Comparison of ENCODE assay signal across 8 cellular contexts in the genomic region with DNA sequence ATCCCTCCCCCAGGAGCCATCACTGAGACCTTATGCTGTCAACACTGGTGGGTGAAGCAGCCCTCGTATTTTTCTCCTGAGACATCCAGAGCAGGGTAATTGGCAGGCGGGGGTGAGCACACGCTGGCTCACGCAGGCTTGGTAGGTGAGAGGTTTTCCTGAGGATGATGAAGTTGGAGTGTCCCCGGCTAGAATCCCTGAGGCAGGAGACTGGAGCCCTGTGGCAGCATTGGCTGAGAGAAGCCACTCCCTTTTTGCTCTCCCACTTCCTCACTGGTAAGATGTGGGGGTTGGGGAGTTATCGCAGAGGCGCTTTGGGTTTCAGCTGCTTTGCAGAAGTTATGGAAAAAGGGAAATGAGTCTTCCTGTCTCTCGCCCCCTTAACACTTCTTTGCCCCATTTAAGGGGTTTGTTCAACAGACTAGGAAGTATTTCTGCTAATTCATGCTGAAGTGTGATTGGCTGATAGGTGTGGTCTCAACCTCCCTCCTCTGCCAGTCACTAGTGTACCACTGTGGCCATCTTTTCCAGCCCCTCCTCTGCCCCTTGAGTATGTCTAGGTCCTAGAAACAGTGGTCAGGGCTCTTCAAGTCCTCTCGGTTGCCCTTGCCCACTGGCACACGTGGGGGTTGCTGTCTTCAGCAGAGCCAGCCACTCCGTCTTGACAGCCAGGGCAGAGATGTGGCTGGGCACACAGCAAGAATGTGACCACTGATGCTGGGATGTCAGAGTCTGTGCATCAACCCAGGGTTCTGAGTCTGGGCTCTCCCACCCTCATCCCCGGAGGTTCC. TPM values are rescaled to one million over a fixed set of nuclear protein-coding genes. Genes with fewer than 3 reads are reported as not detected.
DNase-seq lines count a peak whose midpoint lies in the region; ATAC-seq and TF ChIP-seq lines count a peak whose summit lies in the region.

No MANE protein-coding gene starts in this region.

- H3K4me1 Mint-ChIP-seq in activated CD4-positive, alpha-beta memory T cell treated with anti-CD3 and anti-CD28 coated beads for 36 hours (ENCODE audit: low read depth) = peaks cover 66% of the 10 kb centered on the region

- H3K4me1 ChIP-seq in prostate gland (replicated peaks) = no peaks in the 10 kb centered on the region

- peaks cover 41% of the 10 kb centered on the region for H3K36me3 Mint-ChIP-seq in activated CD4-positive, alpha-beta memory T cell treated with anti-CD3 and anti-CD28 coated beads for 36 hours

- peak overlapping the region; percentile 97 for H3K27ac Mint-ChIP-seq in activated CD4-positive, alpha-beta memory T cell treated with anti-CD3 and anti-CD28 coated beads for 36 hours

- H3K4me3 ChIP-seq in fibroblast of villous mesenchyme (ENCODE audit: low read depth, low read length) (peak overlapping the region; percentile 33), prostate gland (no peak overlapping the region)

- TF ChIP-seq POLR2A in prostate gland (IDR thresholded peaks at IDR 0.05) = no peak

- intact Hi-C loops in activated CD4-positive, alpha-beta memory T cell treated with anti-CD3 and anti-CD28 coated beads for 36 hours (cut with micrococcal nuclease) = loop anchor here (2.0 kb wide), 2 partner anchors 59 to 1167 kb away; a partner anchor contains a TSS
- intact Hi-C loops in prostate gland (cut with DNase I) = no loop called here

- peak overlapping the region; percentile 81 for H3K4me3 Mint-ChIP-seq in activated CD4-positive, alpha-beta memory T cell treated with anti-CD3 and anti-CD28 coated beads for 36 hours

- POLR2A ChIA-PET in activated CD4-positive, alpha-beta memory T cell treated with anti-CD3 and anti-CD28 coated beads for 36 hours (lab: Charles Lee) = interaction anchor here (1.0 to 2.8 kb wide), 4 partner anchors 14 to 55 kb away, joined by 3 to 27 read pairs (median 7); a partner anchor contains a TSS

- peak; percentile 96 for DNase-seq in CD1c-positive myeloid dendritic cell (ENCODE audit: extremely low spot score)
- peak; percentile 68 for DNase-seq in activated CD4-positive, alpha-beta memory T cell treated with anti-CD3 and anti-CD28 coated beads for 36 hours
- peak; percentile 48 for DNase-seq in fibroblast of villous mesenchyme (ENCODE audit: low read depth)
- DNase-seq in prostate gland (ENCODE audit: low spot score) = no peak
- no peak for DNase-seq in NCI-H2029 treated with DMSO at 0.1 percent for 48 hours (lab: John Stamatoyannopoulos, UW)
- DNase-seq in HuH-7.5 (ENCODE audit: low spot score) = no peak

- ATAC-seq in GM19452 (IDR thresholded peaks at IDR 0.05; ENCODE audit: unreplicated experiment) (peak; percentile 32), HG03571 (IDR thresholded peaks at IDR 0.05; ENCODE audit: unreplicated experiment) (peak; percentile 23)

- no peaks in the 10 kb centered on the region for H3K9me3 Mint-ChIP-seq in activated CD4-positive, alpha-beta memory T cell treated with anti-CD3 and anti-CD28 coated beads for 36 hours

- no peaks in the 10 kb centered on the region for H3K27me3 ChIP-seq in prostate gland (replicated peaks; ENCODE audit: insufficient read depth)

- CTCF ChIA-PET in activated CD4-positive, alpha-beta memory T cell treated with anti-CD3 and anti-CD28 coated beads for 36 hours (lab: Charles Lee) = interaction anchor here (0.9 to 1.1 kb wide), 2 partner anchors 9 to 27 kb away, joined by 3 to 4 read pairs; a partner anchor contains a TSS

- H3K36me3 ChIP-seq in prostate gland = no peaks in the 10 kb centered on the region

- TF ChIP-seq CTCF in fibroblast of villous mesenchyme (IDR thresholded peaks at IDR 0.05; ENCODE audit: insufficient read depth, low read depth, low read length) (no peak), prostate gland (IDR thresholded peaks at IDR 0.05) (no peak)

- WGBS in prostate gland = 66% methylated on average over 12 of the region's 12 CpGs

- peak overlapping the region; percentile 60 for H3K27ac ChIP-seq in prostate gland

- no peaks in the 10 kb centered on the region for H3K27me3 Mint-ChIP-seq in activated CD4-positive, alpha-beta memory T cell treated with anti-CD3 and anti-CD28 coated beads for 36 hours

- H3K9me3 ChIP-seq in prostate gland = no peaks in the 10 kb centered on the region

RNA-seq across cellular contexts. Expression of a gene that starts 5.7 kb away (rescaled TPM):
- 100 to 1,000 TPM; 432 to 435 TPM for total RNA-seq in activated CD4-positive, alpha-beta memory T cell treated with anti-CD3 and anti-CD28 coated beads for 36 hours
- total RNA-seq in fibroblast of villous mesenchyme (186 and 241 TPM in 2 replicates), prostate gland (10 to 100 TPM; 85.4 to 86.5 TPM)

RNA-seq across cellular contexts. Expression of a gene that starts 28.2 kb away (rescaled TPM):
- 100 to 1,000 TPM; 149 to 162 TPM for total RNA-seq in activated CD4-positive, alpha-beta memory T cell treated with anti-CD3 and anti-CD28 coated beads for 36 hours
- total RNA-seq in fibroblast of villous mesenchyme = 34.5 and 38.0 TPM in 2 replicates
- total RNA-seq in prostate gland = 100 to 1,000 TPM in 1 of 2 donors, 10 to 100 TPM in 1; 98.6 to 103 TPM

RNA-seq across cellular contexts. Expression of a gene that starts 28.5 kb away (rescaled TPM):
- 100 to 1,000 TPM; 143 to 149 TPM for total RNA-seq in activated CD4-positive, alpha-beta memory T cell treated with anti-CD3 and anti-CD28 coated beads for 36 hours
- total RNA-seq in fibroblast of villous mesenchyme = 101 and 170 TPM in 2 replicates
- 10 to 100 TPM; 73.8 to 78.3 TPM for total RNA-seq in prostate gland

RNA-seq across cellular contexts. Expression of a gene that starts 54.5 kb away (rescaled TPM):
- total RNA-seq in activated CD4-positive, alpha-beta memory T cell treated with anti-CD3 and anti-CD28 coated beads for 36 hours = 10 to 100 TPM; 66.9 to 70.0 TPM
- 158 and 160 TPM in 2 replicates for total RNA-seq in fibroblast of villous mesenchyme
- 100 to 1,000 TPM; 119 to 136 TPM for total RNA-seq in prostate gland

RNA-seq across cellular contexts. Expression of a gene that starts 58.4 kb away (rescaled TPM):
- total RNA-seq in activated CD4-positive, alpha-beta memory T cell treated with anti-CD3 and anti-CD28 coated beads for 36 hours = 1 to 10 TPM; 7.4 TPM
- 7.7 and 8.2 TPM in 2 replicates for total RNA-seq in fibroblast of villous mesenchyme
- 10 to 100 TPM in 1 of 2 donors, 1 to 10 TPM in 1; 9.1 to 11.8 TPM for total RNA-seq in prostate gland

Comparison
In these comparisons a context has a peak if more than half of its experiments do, and no peak if none do; other contexts are left out.
1. DNase-seq: peak in CD1c-positive myeloid dendritic cell (single experiment), activated CD4-positive, alpha-beta memory T cell treated with anti-CD3 and anti-CD28 coated beads for 36 hours (single experiment) and fibroblast of villous mesenchyme (single experiment); none in prostate gland (single experiment), NCI-H2029 treated with DMSO at 0.1 percent for 48 hours (single experiment) and HuH-7.5 (single experiment).